ENCODE assay signal across 11 cellular contexts in the genomic region with DNA sequence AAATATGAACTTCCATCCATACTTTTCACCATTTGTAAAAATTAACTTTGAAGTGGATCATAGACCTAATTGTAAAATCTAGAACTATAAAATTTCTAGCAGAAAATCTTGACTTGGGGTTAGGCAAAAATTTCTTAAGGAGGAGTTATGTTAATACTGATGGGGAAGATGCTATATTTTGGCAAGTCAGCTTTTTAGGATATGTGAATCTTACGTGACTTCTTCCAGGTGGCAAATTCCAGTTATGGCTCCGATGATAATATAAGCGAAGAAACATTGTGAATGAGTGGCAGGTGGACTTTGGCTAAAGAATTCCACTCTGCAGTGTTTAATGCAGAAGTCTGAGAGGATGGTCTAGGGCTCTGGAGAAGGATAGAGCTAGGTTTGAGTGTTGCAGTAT. TPM values are rescaled to one million over a fixed set of nuclear protein-coding genes. Genes with fewer than 3 reads are reported as not detected.
DNase-seq lines count a peak whose midpoint lies in the region; ATAC-seq, FAIRE-seq and TF ChIP-seq lines count a peak whose summit lies in the region.
"Had no signal": no experiment of that assay in that cellular context is flagged by ENCODE, and none has a peak within 500 bp of the region (broad histone marks: within the 10 kb centered on the region; RNA-seq: fewer than 3 reads in every experiment).

No MANE protein-coding gene starts in this region.

- H3K4me3 Mint-ChIP-seq in T-helper 17 cell: peak overlapping the region; percentile 81

- CTCF ChIA-PET in A673 (lab: Charles Lee): interaction anchor here (0.8 kb wide), 1 partner anchor 22 kb away, joined by 4 read pairs; no protein-coding TSS in a partner anchor

- no peaks in the 10 kb centered on the region for H3K4me1 ChIP-seq in A673 (ENCODE audit: insufficient read depth, low read length, poor library complexity, severe bottlenecking)

- H3K36me3 Mint-ChIP-seq in T-helper 17 cell (ENCODE audit: low read depth): no peaks in the 10 kb centered on the region

- TF ChIP-seq POLR2A in GM12892 (IDR thresholded peaks at IDR 0.05; ENCODE audit: low read depth, low read length): no peak

- H3K36me3 ChIP-seq in A673 (ENCODE audit: insufficient read depth, low read length, poor library complexity, severe bottlenecking): no peaks in the 10 kb centered on the region

- no peaks in the 10 kb centered on the region for H3K27me3 Mint-ChIP-seq in T-helper 17 cell

- no peak for ATAC-seq in T-helper 17 cell
- no peak for ATAC-seq in HG02571 (IDR thresholded peaks at IDR 0.05; ENCODE audit: unreplicated experiment)
- no peak for ATAC-seq in HG03108 (IDR thresholded peaks at IDR 0.05; ENCODE audit: unreplicated experiment)

- H3K9me3 ChIP-seq in A673 (ENCODE audit: low read depth, low read length, poor library complexity, severe bottlenecking) (no peaks in the 10 kb centered on the region), T-helper 17 cell (ENCODE audit: control insufficient read depth, low read length, poor library complexity, severe bottlenecking) (no peaks in the 10 kb centered on the region)

- FAIRE-seq in GM19239 (lab: Jason Lieb, UNC) (peak; percentile 87), GM12892 (lab: Jason Lieb, UNC) (no peak)

- TF ChIP-seq CTCF in A673 (conservative IDR thresholded peaks at IDR 0.05; ENCODE audit: low read depth, low read length): no peak

- TSS peak; percentile 55 for BruUV-seq in A673 (replicated peaks; lab: Mats Ljungman, UMichigan)

- POLR2A ChIA-PET in A673 (lab: Charles Lee; ENCODE audit: low non-redundant PET): no interaction called here

- peak overlapping the region; percentile 78 for H3K27ac Mint-ChIP-seq in T-helper 17 cell

- no peaks in the 10 kb centered on the region for H3K27me3 ChIP-seq in A673 (replicated peaks; ENCODE audit: insufficient read depth, low read depth, low read length, poor library complexity)

- intact Hi-C loops in A673 (cut with micrococcal nuclease; ENCODE audit: unreplicated experiment): no loop called here

- H3K4me1 Mint-ChIP-seq in T-helper 17 cell: peaks cover 7% of the 10 kb centered on the region

- H3K4me3 ChIP-seq in A673 (ENCODE audit: low read depth, low read length, poor library complexity, severe bottlenecking) (peak overlapping the region; percentile 65), iPS-11a (ENCODE audit: low read depth, low read length) (peak overlapping the region; percentile 66)

- no peak overlapping the region for H3K27ac ChIP-seq in A673 (ENCODE audit: low read depth, low read length, poor library complexity, severe bottlenecking)

- DNase-seq in A673 (ENCODE audit: low spot score) (no peak), GM19239 (ENCODE audit: insufficient read length, low spot score) (no peak), T-helper 17 cell (no peak), GM12892 (ENCODE audit: insufficient read length) (no peak)
- no peak for DNase-seq in central memory CD4-positive, alpha-beta T cell
- DNase-seq: activated effector memory CD4-positive, alpha-beta T cell treated with Interleukin-2 at 50 U/mL for 16 hours; effector CD4-positive, alpha-beta T cell; Kasumi-1 had no signal

RNA-seq across cellular contexts. Expression of a gene that starts 1.5 kb away (rescaled TPM):
- total RNA-seq in A673 (2021): 38.9 and 41.2 TPM in 2 replicates
- 10 to 100 TPM; 16.8 to 21.3 TPM for total RNA-seq in T-helper 17 cell
- 58.9 TPM for polyA plus RNA-seq in GM12892 (2012; ENCODE audit: missing spikeins)
